11 cellular contexts compared by ENCODE assay signal in the genomic region with DNA sequence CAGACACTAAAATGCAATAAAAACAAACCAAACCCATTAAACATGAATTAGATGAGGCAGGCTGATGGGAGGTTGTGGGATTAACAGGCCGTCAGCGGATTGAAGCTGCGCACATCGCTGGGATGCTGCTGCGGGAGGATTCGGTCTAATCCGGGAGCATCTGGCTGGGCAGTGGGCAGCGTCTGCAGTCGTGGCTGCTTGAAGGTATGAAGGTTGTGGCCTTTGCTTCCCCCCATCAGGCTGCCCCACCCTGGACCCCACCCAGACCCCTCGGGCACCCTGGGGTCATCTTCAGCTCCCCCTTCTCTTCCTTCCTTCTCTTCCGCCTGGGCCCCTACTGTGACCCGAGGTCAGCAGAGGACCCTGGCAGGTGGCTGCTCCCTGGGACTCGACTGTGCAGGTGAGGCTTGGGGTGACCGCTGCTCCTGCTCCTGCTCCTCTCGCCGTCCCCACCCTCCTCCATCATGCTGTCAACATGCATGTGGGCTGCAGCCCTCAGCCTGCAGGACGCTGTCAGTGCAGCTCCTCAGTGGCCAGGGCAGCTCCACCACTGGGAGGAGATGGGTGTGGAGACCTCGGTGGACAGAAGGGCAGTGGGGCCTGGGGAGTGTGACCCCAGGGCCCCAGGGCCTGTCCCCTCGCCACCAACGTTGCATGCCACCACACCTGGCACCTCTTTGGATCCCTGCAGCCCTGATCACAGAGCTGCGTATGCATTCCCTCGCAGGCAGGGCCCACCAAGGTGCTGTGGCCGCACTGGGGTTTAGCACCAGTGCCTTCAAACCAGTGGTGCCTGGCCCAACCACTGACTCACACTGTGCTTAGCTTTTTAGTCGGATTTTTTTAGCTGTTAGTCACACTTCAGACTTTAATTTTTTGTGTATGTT.
DNase-seq lines count a peak whose midpoint lies in the region; ATAC-seq, FAIRE-seq and TF ChIP-seq lines count a peak whose summit lies in the region.
"Had no signal": no experiment of that assay in that cellular context is flagged by ENCODE, and none has a peak within 500 bp of the region (broad histone marks: within the 10 kb centered on the region; RNA-seq: fewer than 3 reads in every experiment).

No MANE protein-coding gene starts in this region.

- no peaks in the 10 kb centered on the region for H3K4me1 Mint-ChIP-seq in H9
- H3K4me1 Mint-ChIP-seq: activated naive CD4-positive, alpha-beta T cell treated with anti-CD3 and anti-CD28 coated beads, Interleukin-2, amount 50 U/mL, for 24 hours had no signal

- H3K56ac ChIP-seq in H9 (ENCODE audit: insufficient read length, low read depth, low read length) = no peak overlapping the region

- H3K4me3 ChIP-seq in spleen = no peak overlapping the region
- H3K4me3 ChIP-seq in mammary epithelial cell (replicated peaks in 1 of 3; ENCODE audit: insufficient read depth in 1 of 3, low read depth in 2 of 3, low read length in 3 of 3) = no peak overlapping the region
- H3K4me3 ChIP-seq: skin epidermis had no signal

- H2BK5ac ChIP-seq in H9 (ENCODE audit: insufficient read length, low read length) = no peak overlapping the region

- H3K23me2 ChIP-seq in H9 (ENCODE audit: insufficient read length, low read depth, low read length, poor library complexity, severe bottlenecking) = no peaks in the 10 kb centered on the region

- TF ChIP-seq CTCF in H9 (conservative IDR thresholded peaks at IDR 0.05) (no peak), foreskin keratinocyte (conservative IDR thresholded peaks at IDR 0.05) (no peak), spleen (IDR thresholded peaks at IDR 0.05 in 8 of 11, conservative IDR thresholded peaks at IDR 0.05 in 3 of 11) (no peak), mammary epithelial cell (conservative IDR thresholded peaks at IDR 0.05 in 1 of 2, IDR thresholded peaks at IDR 0.05 in 1 of 2; ENCODE audit: extremely low read depth in 1 of 2, insufficient read depth in 1 of 2, low read depth in 1 of 2, low read length in 2 of 2) (no peak)

- peak; percentile 26 for ATAC-seq in foreskin keratinocyte

- H3K4me2 ChIP-seq in H9 (ENCODE audit: insufficient read depth, insufficient read length, low read length) (no peak overlapping the region), mammary epithelial cell (ENCODE audit: insufficient read depth, low read depth, low read length) (no peak overlapping the region)

- no peak overlapping the region for H2AK5ac ChIP-seq in H9 (ENCODE audit: insufficient read length, low read length)

- FAIRE-seq in GM19239 (lab: Jason Lieb, UNC) = no peak

- H2BK12ac ChIP-seq in H9 (ENCODE audit: insufficient read length, low read depth, low read length) = no peak overlapping the region

- no peaks in the 10 kb centered on the region for H3K9me3 Mint-ChIP-seq in H9
- H3K9me3 Mint-ChIP-seq: activated naive CD4-positive, alpha-beta T cell treated with anti-CD3 and anti-CD28 coated beads, Interleukin-2, amount 50 U/mL, for 24 hours; nephron progenitor cell had no signal

- H3K36me3 Mint-ChIP-seq in H9 (ENCODE audit: insufficient read depth in 1 of 3, low read depth in 3 of 3) = no peaks in the 10 kb centered on the region
- H3K36me3 Mint-ChIP-seq: activated naive CD4-positive, alpha-beta T cell treated with anti-CD3 and anti-CD28 coated beads, Interleukin-2, amount 50 U/mL, for 24 hours had no signal

- no peaks in the 10 kb centered on the region for H3K27me3 ChIP-seq in H9 (ENCODE audit: insufficient read depth, low read length)
- H3K27me3 ChIP-seq in foreskin keratinocyte = no peaks in the 10 kb centered on the region
- H3K27me3 ChIP-seq in spleen (replicated peaks in 1 of 7) = no peaks in the 10 kb centered on the region
- peaks cover 3% of the 10 kb centered on the region for H3K27me3 ChIP-seq in mammary epithelial cell (ENCODE audit: insufficient read depth, low read length)

- H3K9ac ChIP-seq in H9 (ENCODE audit: extremely low read depth, insufficient read length, low read length) = no peak overlapping the region
- no peak overlapping the region for H3K9ac ChIP-seq in mammary epithelial cell (ENCODE audit: insufficient read depth, low read length)

- no peak overlapping the region for H2BK15ac ChIP-seq in H9 (ENCODE audit: low read depth, low read length)

- H2BK20ac ChIP-seq in H9 (ENCODE audit: low read depth, low read length, poor library complexity, severe bottlenecking) = no peak overlapping the region

- H3K4me1 ChIP-seq in H9 (ENCODE audit: insufficient read depth, low read length) (no peaks in the 10 kb centered on the region), foreskin keratinocyte (peaks cover 18% of the 10 kb centered on the region), spleen (peaks cover 0 to 18% (median 4%) of the 10 kb centered on the region in 6 donors), mammary epithelial cell (ENCODE audit: insufficient read depth, low read length) (peaks cover 18% of the 10 kb centered on the region)

- H4K20me1 ChIP-seq in H9 (ENCODE audit: control insufficient read depth, insufficient read depth, insufficient read length) (no peaks in the 10 kb centered on the region), mammary epithelial cell (ENCODE audit: insufficient read depth, low read length) (no peaks in the 10 kb centered on the region)

- no peak overlapping the region for H3K4me3 Mint-ChIP-seq in H9
- H3K4me3 Mint-ChIP-seq: activated naive CD4-positive, alpha-beta T cell treated with anti-CD3 and anti-CD28 coated beads, Interleukin-2, amount 50 U/mL, for 24 hours; nephron progenitor cell had no signal

- no peak overlapping the region for H4K5ac ChIP-seq in H9 (ENCODE audit: insufficient read length, low read depth, low read length)

- H3T11ph ChIP-seq in H9 (ENCODE audit: low read length) = no peak overlapping the region

- no peaks in the 10 kb centered on the region for H3K9me3 ChIP-seq in H9 (ENCODE audit: control insufficient read depth, low read depth, low read length)
- no peaks in the 10 kb centered on the region for H3K9me3 ChIP-seq in spleen
- no peaks in the 10 kb centered on the region for H3K9me3 ChIP-seq in mammary epithelial cell (replicated peaks; ENCODE audit: insufficient read depth, low read length)

- H3K4ac ChIP-seq in H9 (ENCODE audit: low read depth, low read length) = no peak overlapping the region

- no peak overlapping the region for H3K18ac ChIP-seq in H9 (ENCODE audit: insufficient read length, low read depth, low read length)

- H2BK120ac ChIP-seq in H9 (ENCODE audit: low read depth, low read length, poor library complexity, severe bottlenecking) = no peak overlapping the region

- H3K79me2 ChIP-seq in H9 (ENCODE audit: insufficient read depth, low read length) = no peaks in the 10 kb centered on the region
- no peaks in the 10 kb centered on the region for H3K79me2 ChIP-seq in mammary epithelial cell (ENCODE audit: insufficient read depth, low read length)

- H3K14ac ChIP-seq in H9 (ENCODE audit: insufficient read depth, low read length) = peak overlapping the region; percentile 8; the same call in 1 of the 2 replicates

- dilution Hi-C loops in mammary epithelial cell (cut with HindIII; ENCODE audit: low sequenced_read_pairs) = no loop called here

- peaks cover 2% of the 10 kb centered on the region for H3K27me3 Mint-ChIP-seq in H9 (ENCODE audit: low read depth)
- H3K27me3 Mint-ChIP-seq: activated naive CD4-positive, alpha-beta T cell treated with anti-CD3 and anti-CD28 coated beads, Interleukin-2, amount 50 U/mL, for 24 hours had no signal

- H3K36me3 ChIP-seq in spleen (peaks cover 0 to 7% (median 0%) of the 10 kb centered on the region in 6 donors), mammary epithelial cell (ENCODE audit: insufficient read depth, low read length) (no peaks in the 10 kb centered on the region)

- no peak overlapping the region for H4K91ac ChIP-seq in H9 (ENCODE audit: insufficient read length, low read depth, low read length)

- H3K27ac ChIP-seq in H9 (ENCODE audit: insufficient read length, low read depth, low read length) (no peak overlapping the region), foreskin keratinocyte (no peak overlapping the region), spleen (no peak overlapping the region), mammary epithelial cell (ENCODE audit: insufficient read depth, low read depth, low read length) (no peak overlapping the region)
- H3K27ac ChIP-seq: skin epidermis had no signal

- no TSS peak for BruUV-seq in mammary epithelial cell (replicated peaks; lab: Mats Ljungman, UMichigan)

- H3K79me1 ChIP-seq in H9 (ENCODE audit: insufficient read depth, low read depth, low read length, poor library complexity, severe bottlenecking) = no peaks in the 10 kb centered on the region

- CTCF ChIA-PET in mammary epithelial cell (lab: Charles Lee; ENCODE audit: low non-redundant PET) = no interaction called here

- H4K8ac ChIP-seq in H9 (replicated peaks; ENCODE audit: insufficient read length, low read depth, low read length) = no peak overlapping the region

- no CpG with 5 or more reads among the region's 24 CpGs for WGBS in H9 (ENCODE audit: extremely low coverage, insufficient read length, low lambda C conversion rate)
- WGBS in spleen, 5 donors = 81 to 92% (median 87%) methylated on average over 20 to 24 of the region's 24 CpGs
- whole genome bisulfite sequencing in mammary epithelial cell (ENCODE audit: low coverage, missing lambda C conversion rate) = 81% methylated on average over 13 of the region's 24 CpGs

- H3K27ac Mint-ChIP-seq in H9 = no peak overlapping the region
- H3K27ac Mint-ChIP-seq: activated naive CD4-positive, alpha-beta T cell treated with anti-CD3 and anti-CD28 coated beads, Interleukin-2, amount 50 U/mL, for 24 hours; nephron progenitor cell had no signal

- no peak overlapping the region for H3K23ac ChIP-seq in H9 (ENCODE audit: insufficient read length, low read depth, low read length)

- in situ Hi-C loops in mammary epithelial cell (cut with MboI; ENCODE audit: low sequenced_read_pairs in 2 of 2) = no loop called here

- intact Hi-C loops in spleen (cut with DNase I; ENCODE audit: low total_unique reads) (no loop called here), mammary epithelial cell (cut with micrococcal nuclease) (no loop called here)

- peak; percentile 22 for DNase-seq in H9
- peak; percentile 21 for DNase-seq in T1000 (lab: John Stamatoyannopoulos, UW)
- peak in 1 of 2 donors; percentile 25 for DNase-seq in foreskin keratinocyte
- DNase-seq in spleen = peak; percentile 67
- DNase-seq in NCI-H2196 treated with DMSO at 0.1 percent for 48 hours (lab: John Stamatoyannopoulos, UW; ENCODE audit: unreplicated experiment) = no peak
- no peak for DNase-seq in GM19239 (ENCODE audit: insufficient read length, low spot score)
- no peak for DNase-seq in mammary epithelial cell
- DNase-seq in central memory CD4-positive, alpha-beta T cell = no peak
- DNase-seq: nephron progenitor cell had no signal

- no peak for TF ChIP-seq POLR2A in spleen (IDR thresholded peaks at IDR 0.05)

- no peak overlapping the region for H2AFZ ChIP-seq in H9 (ENCODE audit: low read length)
- no peak overlapping the region for H2AFZ ChIP-seq in mammary epithelial cell (ENCODE audit: low read depth, low read length)

Comparison
In these comparisons a context has a peak if more than half of its experiments do, and no peak if none do; other contexts are left out.
1. DNase-seq: peak in H9 (single experiment), T1000 (single experiment) and spleen (single experiment); none in NCI-H2196 treated with DMSO at 0.1 percent for 48 hours (single experiment), GM19239 (single experiment), mammary epithelial cell (single experiment) and central memory CD4-positive, alpha-beta T cell (single experiment).